ENCODE assay signal across 8 cellular contexts in genomic region chrX:56802921-56803848, GRCh38.
DNase-seq lines count a peak whose midpoint lies in the region; ATAC-seq and TF ChIP-seq lines count a peak whose summit lies in the region.

No MANE protein-coding gene starts in this region.

- H3K9me3 Mint-ChIP-seq in naive B cell = no peaks in the 10 kb centered on the region

- ATAC-seq in naive B cell (ENCODE audit: low read depth in 2 of 2) (peak in 1 of 2 donors; percentile 57), HG03571 (IDR thresholded peaks at IDR 0.05; ENCODE audit: unreplicated experiment) (no peak)

- H3K36me3 ChIP-seq in subcutaneous abdominal adipose tissue (ENCODE audit: control insufficient read depth in 5 of 5, insufficient read depth in 5 of 5, low read length in 5 of 5) = peaks cover 0 to 2% (median 0%) of the 10 kb centered on the region in 5 donors

- peak overlapping the region in 6 of 8 donors; percentile 77 to 99 (median 96) for H3K4me3 Mint-ChIP-seq in naive B cell

- H3K9ac ChIP-seq in subcutaneous abdominal adipose tissue (ENCODE audit: low read length in 5 of 5) = peak overlapping the region in 4 of 5 donors; percentile 7 to 75 (median 36)

- H3K27me3 ChIP-seq in subcutaneous abdominal adipose tissue (ENCODE audit: control insufficient read depth in 5 of 5, insufficient read depth in 4 of 5, low read length in 5 of 5) = peaks cover 0 to 5% (median 4%) of the 10 kb centered on the region in 5 donors

- no peaks in the 10 kb centered on the region for H3K27me3 Mint-ChIP-seq in naive B cell

- H3K36me3 Mint-ChIP-seq in naive B cell = no peaks in the 10 kb centered on the region

- peaks cover 36 to 63% (median 39%) of the 10 kb centered on the region in 3 donors for H3K4me1 Mint-ChIP-seq in naive B cell

- peak; percentile 73 for DNase-seq in activated gamma-delta T cell treated with Interleukin-2 at 50 U/mL for 16 hours
- DNase-seq in activated gamma-delta T cell (lab: John Stamatoyannopoulos, UW) = no peak
- peak; percentile 79 for DNase-seq in NCI-H748 (lab: John Stamatoyannopoulos, UW; ENCODE audit: unreplicated experiment)
- DNase-seq in activated T-cell treated with anti-CD3 and anti-CD28 coated beads, Interleukin-2, amount 50 U/mL, for 1 hour = peak; percentile 83
- DNase-seq in epithelial cell of proximal tubule (ENCODE audit: low read depth) = no peak
- peak; percentile 68 for DNase-seq in naive B cell

- peak overlapping the region; percentile 60 for H3K27ac ChIP-seq in subcutaneous abdominal adipose tissue (ENCODE audit: low read depth, low read length)

- no peak overlapping the region for H3K4me3 ChIP-seq in epithelial cell of proximal tubule (ENCODE audit: low read depth, low read length)
- peak overlapping the region; percentile 78 to 94 (median 81) for H3K4me3 ChIP-seq in subcutaneous abdominal adipose tissue (ENCODE audit: low read depth in 1 of 5, low read length in 5 of 5)

- H3K9me3 ChIP-seq in subcutaneous abdominal adipose tissue (ENCODE audit: control insufficient read depth in 5 of 5, low read length in 5 of 5) = no peaks in the 10 kb centered on the region

- H3K4me1 ChIP-seq in subcutaneous abdominal adipose tissue (ENCODE audit: control insufficient read depth in 5 of 5, insufficient read depth in 5 of 5, low read length in 5 of 5) = peaks cover 0 to 28% (median 23%) of the 10 kb centered on the region in 5 donors

- peak overlapping the region; percentile 49 to 97 (median 92) for H3K27ac Mint-ChIP-seq in naive B cell

- peak; percentile 43 for TF ChIP-seq CTCF in epithelial cell of proximal tubule (conservative IDR thresholded peaks at IDR 0.05; ENCODE audit: low read depth, low read length)

Comparison
In these comparisons a context has a peak if more than half of its experiments do, and no peak if none do; other contexts are left out.
1. DNase-seq: peak in activated gamma-delta T cell treated with Interleukin-2 at 50 U/mL for 16 hours (single experiment), NCI-H748 (single experiment), activated T-cell treated with anti-CD3 and anti-CD28 coated beads, Interleukin-2, amount 50 U/mL, for 1 hour (single experiment) and naive B cell (single experiment); none in activated gamma-delta T cell (single experiment) and epithelial cell of proximal tubule (single experiment).